9 cellular contexts compared by ENCODE assay signal in genomic region chr2:237529452-237530402, GRCh38. TPM values are rescaled to one million over a fixed set of nuclear protein-coding genes. Genes with fewer than 3 reads are reported as not detected.
DNase-seq lines count a peak whose midpoint lies in the region; ATAC-seq and TF ChIP-seq lines count a peak whose summit lies in the region.
"Had no signal": no experiment of that assay in that cellular context is flagged by ENCODE, and none has a peak within 500 bp of the region (broad histone marks: within the 10 kb centered on the region; RNA-seq: fewer than 3 reads in every experiment).

No MANE protein-coding gene starts in this region.

- WGBS in heart right ventricle, 2 donors: 90 to 94% methylated on average over 19 of the region's 19 CpGs

- POLR2A ChIA-PET in HEK293T (lab: Yijun Ruan, JAX): no interaction called here

- peak overlapping the region; percentile 36; the same call in 1 of the 2 replicates for H2AFZ ChIP-seq in Karpas-422 (ENCODE audit: low read length)

- no peak for TF ChIP-seq CTCF in heart right ventricle (IDR thresholded peaks at IDR 0.05)

- peak overlapping the region; percentile 19 for H3K4me2 ChIP-seq in Karpas-422 (ENCODE audit: low read depth, low read length, poor library complexity, severe bottlenecking)

- no peak overlapping the region for H3K4me3 ChIP-seq in Karpas-422 (ENCODE audit: low read length)
- H3K4me3 ChIP-seq in heart right ventricle: no peak overlapping the region
- H3K4me3 ChIP-seq: gastrocnemius medialis had no signal

- intact Hi-C loops in heart right ventricle (cut with DNase I): no loop called here

- H3K4me1 ChIP-seq in Karpas-422 (ENCODE audit: low read length): peaks cover 6% of the 10 kb centered on the region
- no peaks in the 10 kb centered on the region for H3K4me1 ChIP-seq in heart right ventricle
- H3K4me1 ChIP-seq: gastrocnemius medialis had no signal

- no peak overlapping the region for H3K27ac ChIP-seq in Karpas-422 (ENCODE audit: low read length)
- H3K27ac ChIP-seq in heart right ventricle: no peak overlapping the region
- H3K27ac ChIP-seq: gastrocnemius medialis had no signal

- H3K79me2 ChIP-seq in Karpas-422 (ENCODE audit: low read length): no peaks in the 10 kb centered on the region

- DNase-seq in Karpas-422 (peak; percentile 58), pons (ENCODE audit: low spot score) (peak; percentile 71), H4 (ENCODE audit: low spot score) (no peak), HEK293T (ENCODE audit: extremely low spot score) (no peak), heart right ventricle (no peak)
- DNase-seq: gastrocnemius medialis, Kasumi-1 had no signal

- CTCF ChIA-PET in HEK293T (lab: Yijun Ruan, JAX): interaction anchor here (1.4 kb wide), 1 partner anchor 42 kb away, joined by 3 read pairs; no protein-coding TSS in a partner anchor

- no peaks in the 10 kb centered on the region for H3K9me3 ChIP-seq in Karpas-422 (ENCODE audit: low read length)
- H3K9me3 ChIP-seq in heart right ventricle: no peaks in the 10 kb centered on the region
- H3K9me3 ChIP-seq: gastrocnemius medialis had no signal

- H3K36me3 ChIP-seq in Karpas-422 (ENCODE audit: insufficient read depth, low read length) (no peaks in the 10 kb centered on the region), heart right ventricle (peaks cover 0 to 53% (median 0%) of the 10 kb centered on the region in 9 donors)
- H3K36me3 ChIP-seq: gastrocnemius medialis had no signal

- H3K27me3 ChIP-seq in Karpas-422 (ENCODE audit: low read length): no peaks in the 10 kb centered on the region
- H3K27me3 ChIP-seq in heart right ventricle: no peaks in the 10 kb centered on the region
- H3K27me3 ChIP-seq: gastrocnemius medialis had no signal

- H3K9me2 ChIP-seq in Karpas-422 (replicated peaks; ENCODE audit: insufficient read depth, low read length): no peaks in the 10 kb centered on the region

- ATAC-seq in GM19035 (IDR thresholded peaks at IDR 0.05; ENCODE audit: unreplicated experiment) (peak; percentile 67), HG02642 (IDR thresholded peaks at IDR 0.05; ENCODE audit: poor library complexity, unreplicated experiment) (peak; percentile 75), heart right ventricle (no peak)
- ATAC-seq: gastrocnemius medialis had no signal

- no peaks in the 10 kb centered on the region for H4K20me1 ChIP-seq in Karpas-422 (ENCODE audit: insufficient read depth, low read depth, low read length)

- H3K9ac ChIP-seq in Karpas-422 (ENCODE audit: low read length): 0 out of 2 replicates have a peak overlapping the region, but pooled peaks have one; percentile 9

TF ChIP-seq in HEK293T, 16 proteins besides CTCF, POLR2A, EP300 and RAD21:
- TF ChIP-seq HDGF (IDR thresholded peaks at IDR 0.05; ENCODE audit: borderline replicate concordance) (no peak), FOXM1 (IDR thresholded peaks at IDR 0.05; ENCODE audit: borderline replicate concordance) (no peak), FOXA1 (IDR thresholded peaks at IDR 0.05) (no peak), SUZ12 (IDR thresholded peaks at IDR 0.05) (no peak), SP1 (IDR thresholded peaks at IDR 0.05) (no peak), ARNT (IDR thresholded peaks at IDR 0.05) (no peak), ZNF384 (IDR thresholded peaks at IDR 0.05) (no peak), LEF1 (IDR thresholded peaks at IDR 0.05; ENCODE audit: borderline replicate concordance) (no peak), NFRKB (IDR thresholded peaks at IDR 0.05) (no peak), TARDBP (IDR thresholded peaks at IDR 0.05) (no peak), L3MBTL2 (conservative IDR thresholded peaks at IDR 0.05) (no peak), CTBP1 (IDR thresholded peaks at IDR 0.05; ENCODE audit: borderline replicate concordance) (no peak), PKNOX1 (IDR thresholded peaks at IDR 0.05) (no peak), BHLHE40 (IDR thresholded peaks at IDR 0.05; ENCODE audit: borderline replicate concordance) (no peak), FOXK2 (IDR thresholded peaks at IDR 0.05) (no peak), ELF4 (IDR thresholded peaks at IDR 0.05) (no peak)

RNA-seq across cellular contexts. Expression of gene PRLH, which starts 36.6 kb away (rescaled TPM):
- not detected in 2 replicates for total RNA-seq in Karpas-422 (2014; rRNA removed; shearing (Covaris generic); ENCODE audit: low replicate concordance)
- not detected in 2 replicates for total RNA-seq in H4 (2014; rRNA removed; shearing (Covaris generic))
- not detected for total RNA-seq in heart right ventricle
- not detected for polyA plus RNA-seq in heart right ventricle
- total RNA-seq: gastrocnemius medialis had no signal

RNA-seq across cellular contexts. Expression of gene MLPH, which starts 42.7 kb away (rescaled TPM):
- not detected in 2 replicates for total RNA-seq in Karpas-422 (2014; rRNA removed; shearing (Covaris generic); ENCODE audit: low replicate concordance)
- total RNA-seq in H4 (2014; rRNA removed; shearing (Covaris generic)): 7.7 and 9.9 TPM in 2 replicates
- 10 to 100 TPM; 22.3 to 48.5 (median 40.8) TPM for total RNA-seq in heart right ventricle
- polyA plus RNA-seq in heart right ventricle: 10 to 100 TPM in 1 of 2 donors, 1 to 10 TPM in 1; 9.7 to 60.0 TPM

Comparison
In these comparisons a context has a peak if more than half of its experiments do, and no peak if none do; other contexts are left out.
1. ATAC-seq: peak in GM19035 (single experiment) and HG02642 (single experiment); none in heart right ventricle (0 of 8).
2. DNase-seq: peak in Karpas-422 (single experiment) and pons (single experiment); none in H4 (single experiment), HEK293T (single experiment) and heart right ventricle (0 of 2).